7 cellular contexts compared by ENCODE assay signal in genomic region chr12:19131020-19131431, GRCh38. TPM values are rescaled to one million over a fixed set of nuclear protein-coding genes. Genes with fewer than 3 reads are reported as not detected.
DNase-seq lines count a peak whose midpoint lies in the region; ATAC-seq and TF ChIP-seq lines count a peak whose summit lies in the region.

No MANE protein-coding gene starts in this region.

- TF ChIP-seq CTCF in LNCaP clone FGC (IDR thresholded peaks at IDR 0.05; ENCODE audit: control insufficient read depth, extremely low read depth, insufficient read depth) (no peak), astrocyte of the spinal cord (IDR thresholded peaks at IDR 0.05; ENCODE audit: low read depth, low read length) (no peak)

- peak; percentile 63 for ATAC-seq in sciatic nerve

- intact Hi-C loops in sciatic nerve (cut with DNase I) = no loop called here

- in situ Hi-C loops in G401 (cut with HindIII; ENCODE audit: low sequenced_read_pairs) = no loop called here
- in situ Hi-C loops in astrocyte of the spinal cord (cut with HindIII; ENCODE audit: low sequenced_read_pairs) = no loop called here

- DNase-seq in G401 (ENCODE audit: low spot score) (peak; percentile 65), LNCaP clone FGC (ENCODE audit: low read depth) (no peak), astrocyte of the spinal cord (ENCODE audit: low read depth, low spot score) (peak; percentile 56), sciatic nerve (ENCODE audit: low spot score) (no peak), SHP77 (lab: John Stamatoyannopoulos, UW) (no peak)
- DNase-seq in stimulated activated CD4-positive, alpha-beta T cell treated with anti-CD3 and anti-CD28 coated beads, Interleukin-2, amount 100 ng/mL, for 48 hours = no peak

- H3K4me3 ChIP-seq in LNCaP clone FGC (ENCODE audit: low read depth, low read length) (peak overlapping the region; percentile 83), astrocyte of the spinal cord (ENCODE audit: low read depth, low read length) (peak overlapping the region; percentile 86), iPS-11a (ENCODE audit: low read depth, low read length) (peak overlapping the region; percentile 84)

RNA-seq across cellular contexts. Expression of gene PLEKHA5, which starts 1.5 kb away (rescaled TPM):
- 8.2 and 14.7 TPM in 2 replicates for total RNA-seq in G401 (2014; rRNA removed; shearing (Covaris generic))
- 44.1 TPM for total RNA-seq in sciatic nerve

Comparison
In these comparisons a context has a peak if more than half of its experiments do, and no peak if none do; other contexts are left out.
1. DNase-seq: peak in G401 (single experiment) and astrocyte of the spinal cord (single experiment); none in LNCaP clone FGC (single experiment), sciatic nerve (single experiment), SHP77 (0 of 2) and stimulated activated CD4-positive, alpha-beta T cell treated with anti-CD3 and anti-CD28 coated beads, Interleukin-2, amount 100 ng/mL, for 48 hours (0 of 2).
2. Peak in every context shown above with its lines, with median percentiles within 50 percentile points of each other: H3K4me3 ChIP-seq.